ENCODE assay signal across 18 cellular contexts in genomic region chr12:68505915-68506314, GRCh38.
"Had no signal": no experiment of that assay in that cellular context is flagged by ENCODE, and none has a peak within 500 bp of the region (broad histone marks: within the 10 kb centered on the region; RNA-seq: fewer than 3 reads in every experiment).

No MANE protein-coding gene starts in this region.

- DNase-seq: activated CD4-positive, alpha-beta T cell treated with anti-CD3 and anti-CD28 coated beads, Interleukin-2, amount 10 ng/mL, durations not matched to agents 24 days and 14 days; activated CD8-positive, alpha-beta memory T cell treated with anti-CD3 and anti-CD28 coated beads for 24 hours; activated naive CD4-positive, alpha-beta T cell treated with anti-CD3 and anti-CD28 coated beads, Interleukin-2, amount 10 ng/mL, durations not matched to agents 7 days and 5 days; islet precursor cell; naive B cell; posterior cingulate gyrus; retina; stimulated activated CD4-positive, alpha-beta T cell treated with anti-CD3 and anti-CD28 coated beads, Interleukin-2, amount 100 ng/mL, for 48 hours; stimulated activated naive B cell treated with anti-CD40 and anti-IgM and Interleukin-4, amounts not matched to agents 10 μg/mL and 1 μg/mL and 100 μg/mL, for 72 hours; T-helper 17 cell; transverse colon had no signal

- H3K27me3 ChIP-seq: cardiac muscle cell, transverse colon, vagina had no signal

- H3K27ac Mint-ChIP-seq: activated CD4-positive, alpha-beta T cell treated with anti-CD3 and anti-CD28 coated beads, Interleukin-2, amount 10 ng/mL, durations not matched to agents 24 days and 14 days; activated naive CD4-positive, alpha-beta T cell treated with anti-CD3 and anti-CD28 coated beads, Interleukin-2, amount 10 ng/mL, durations not matched to agents 7 days and 5 days; stimulated activated naive B cell treated with anti-CD40 and anti-IgM and Interleukin-4, amounts not matched to agents 10 μg/mL and 1 μg/mL and 100 μg/mL, for 72 hours; T-helper 17 cell; WTC11 had no signal

- H3K4me1 Mint-ChIP-seq: activated naive CD4-positive, alpha-beta T cell treated with anti-CD3 and anti-CD28 coated beads, Interleukin-2, amount 10 ng/mL, durations not matched to agents 7 days and 5 days had no signal

- H3K27me3 Mint-ChIP-seq: activated CD4-positive, alpha-beta T cell treated with anti-CD3 and anti-CD28 coated beads, Interleukin-2, amount 10 ng/mL, durations not matched to agents 24 days and 14 days; naive B cell; stimulated activated naive B cell treated with anti-CD40 and anti-IgM and Interleukin-4, amounts not matched to agents 10 μg/mL and 1 μg/mL and 100 μg/mL, for 72 hours had no signal

- H3K4me3 Mint-ChIP-seq: activated CD4-positive, alpha-beta T cell treated with anti-CD3 and anti-CD28 coated beads, Interleukin-2, amount 10 ng/mL, durations not matched to agents 24 days and 14 days; activated naive CD4-positive, alpha-beta T cell treated with anti-CD3 and anti-CD28 coated beads, Interleukin-2, amount 10 ng/mL, durations not matched to agents 7 days and 5 days; stimulated activated naive B cell treated with anti-CD40 and anti-IgM and Interleukin-4, amounts not matched to agents 10 μg/mL and 1 μg/mL and 100 μg/mL, for 72 hours; T-helper 17 cell; WTC11 had no signal

- H3K36me3 ChIP-seq: cardiac muscle cell, transverse colon, vagina had no signal

- H3K9me3 Mint-ChIP-seq: WTC11 had no signal

- H3K9me3 ChIP-seq: transverse colon, vagina had no signal

- H3K4me1 ChIP-seq: transverse colon, vagina had no signal

- H3K27ac ChIP-seq: cardiac muscle cell, transverse colon, vagina had no signal

- H3K4me3 ChIP-seq: cardiac muscle cell, lung, transverse colon, vagina had no signal

- FAIRE-seq: colon, endometrium, TTC549 had no signal

- ATAC-seq: T-helper 17 cell had no signal

- H3K36me3 Mint-ChIP-seq: naive B cell; stimulated activated naive B cell treated with anti-CD40 and anti-IgM and Interleukin-4, amounts not matched to agents 10 μg/mL and 1 μg/mL and 100 μg/mL, for 72 hours; WTC11 had no signal
